ENCODE assay signal across 25 cellular contexts in the genomic region with DNA sequence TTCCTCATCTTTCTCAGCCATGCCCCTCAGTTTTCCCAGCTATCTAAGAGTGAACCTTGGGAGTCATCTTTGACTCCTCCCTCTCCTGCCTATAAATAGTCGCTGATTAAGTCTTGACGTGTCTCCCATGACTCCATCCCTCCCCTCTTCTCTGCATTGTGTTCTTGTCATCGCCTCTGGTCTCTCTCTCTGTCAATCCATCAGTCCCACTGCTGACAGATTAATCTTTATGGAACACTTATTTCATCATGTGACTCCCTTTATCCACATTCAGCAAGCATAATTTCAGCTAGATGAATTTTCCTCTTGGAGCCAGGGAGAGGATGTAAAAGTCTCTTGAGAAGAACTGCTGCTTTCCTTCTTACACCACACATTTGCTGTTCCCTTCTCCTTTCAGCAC. TPM values are rescaled to one million over a fixed set of nuclear protein-coding genes. Genes with fewer than 3 reads are reported as not detected.
A peak's percentile ranks its signal among the peaks of the same experiment; 100 is the strongest.
DNase-seq lines count a peak whose midpoint lies in the region; ATAC-seq, FAIRE-seq and TF ChIP-seq lines count a peak whose summit lies in the region.
"Had no signal": no experiment of that assay in that cellular context is flagged by ENCODE, and none has a peak within 500 bp of the region (broad histone marks: within the 10 kb centered on the region; RNA-seq: fewer than 3 reads in every experiment).

No MANE protein-coding gene starts in this region.

- no peak for TF ChIP-seq POLR2A in H54 (IDR thresholded peaks at IDR 0.05; ENCODE audit: low read depth, low read length)
- no peak for TF ChIP-seq POLR2A in vagina (IDR thresholded peaks at IDR 0.05)

- intact Hi-C loops in vagina (cut with DNase I): no loop called here

- H3K36me3 ChIP-seq in mesenchymal stem cell (ENCODE audit: control insufficient read depth in 1 of 2, insufficient read depth in 2 of 2, low read depth in 1 of 2, low read length in 2 of 2) (no peaks in the 10 kb centered on the region), vagina (no peaks in the 10 kb centered on the region)
- H3K36me3 ChIP-seq: ascending aorta, upper lobe of left lung had no signal

- peak; percentile 40 for DNase-seq in H54 (ENCODE audit: insufficient read length, low spot score)
- DNase-seq in RKO (ENCODE audit: low spot score): peak; percentile 58
- DNase-seq in fibroblast of mammary gland (ENCODE audit: low read depth): peak; percentile 51
- peak; percentile 56 for DNase-seq in mesenchymal stem cell
- DNase-seq in SW 1271 (lab: John Stamatoyannopoulos, UW): no peak
- DNase-seq in T-helper 2 cell: no peak
- DNase-seq in vagina (ENCODE audit: extremely low spot score in 2 of 2): no peak
- DNase-seq: activated naive CD4-positive, alpha-beta T cell treated with anti-CD3 and anti-CD28 coated beads, Interleukin-2, amount 10 ng/mL, durations not matched to agents 7 days and 5 days; activated T-cell treated with anti-CD3 and anti-CD28 coated beads, Interleukin-2, amount 50 U/mL, for 4 hours; AML-193; DND-41; kidney glomerular epithelial cell; NCI-H2029; NCI-H524 treated with DMSO at 0.1 percent for 48 hours; SJCRH30; small intestine; stimulated activated CD4-positive, alpha-beta T cell treated with anti-CD3 and anti-CD28 coated beads, Interleukin-4, amount 100 ng/mL, for 1 hour; stimulated activated naive CD8-positive, alpha-beta T cell treated with anti-CD3 and anti-CD28 coated beads, Interleukin-15, amount 100 ng/mL, for 72 hours; upper lobe of left lung had no signal

- no peak overlapping the region for H2BK15ac ChIP-seq in mesenchymal stem cell (ENCODE audit: low read depth, poor library complexity, severe bottlenecking)

- H2BK5ac ChIP-seq in mesenchymal stem cell (ENCODE audit: low read depth, low read length, poor library complexity, severe bottlenecking): no peak overlapping the region

- H3K9me3 ChIP-seq in mesenchymal stem cell (ENCODE audit: control insufficient read depth, low read length) (no peaks in the 10 kb centered on the region), vagina (no peaks in the 10 kb centered on the region)
- H3K9me3 ChIP-seq: ascending aorta, SJCRH30, upper lobe of left lung had no signal

- no peak overlapping the region for H2AFZ ChIP-seq in mesenchymal stem cell (ENCODE audit: low read depth, low read length)
- H2AFZ ChIP-seq: GM23338 had no signal

- no peak overlapping the region for H4K91ac ChIP-seq in mesenchymal stem cell (ENCODE audit: low read length)

- no peak overlapping the region for H3K27ac ChIP-seq in mesenchymal stem cell (ENCODE audit: low read length, poor library complexity, severe bottlenecking)
- no peak overlapping the region for H3K27ac ChIP-seq in vagina
- H3K27ac ChIP-seq: ascending aorta, SJCRH30, upper lobe of left lung had no signal

- WGBS in mesenchymal stem cell: 41% methylated on average over 3 of the region's 3 CpGs

- TF ChIP-seq CTCF in fibroblast of mammary gland (conservative IDR thresholded peaks at IDR 0.05; ENCODE audit: control insufficient read depth, insufficient read depth, low read depth, low read length): no peak
- TF ChIP-seq CTCF in vagina (IDR thresholded peaks at IDR 0.05): no peak

- H3K9ac ChIP-seq in mesenchymal stem cell (ENCODE audit: low read length): no peak overlapping the region

- no peak overlapping the region for H2BK12ac ChIP-seq in mesenchymal stem cell (ENCODE audit: low read length in 2 of 2)

- FAIRE-seq in H54 (lab: Jason Lieb, UNC): no peak
- FAIRE-seq: colon, endometrium, small intestine had no signal

- H3K4me1 ChIP-seq in mesenchymal stem cell (ENCODE audit: control insufficient read depth, insufficient read depth, low read depth, low read length) (no peaks in the 10 kb centered on the region), vagina (no peaks in the 10 kb centered on the region)
- H3K4me1 ChIP-seq: ascending aorta, upper lobe of left lung had no signal

- no peak overlapping the region for H4K8ac ChIP-seq in mesenchymal stem cell (ENCODE audit: low read length)

- H3K23ac ChIP-seq in mesenchymal stem cell (ENCODE audit: low read length in 2 of 2): no peak overlapping the region

- no peaks in the 10 kb centered on the region for H3K79me1 ChIP-seq in mesenchymal stem cell (replicated peaks; ENCODE audit: low read length, poor library complexity, severe bottlenecking)

- H2AK5ac ChIP-seq in mesenchymal stem cell (ENCODE audit: low read length, severe bottlenecking): no peak overlapping the region

- no peak overlapping the region for H3K4me2 ChIP-seq in mesenchymal stem cell (ENCODE audit: low read length, poor library complexity, severe bottlenecking)
- H3K4me2 ChIP-seq: GM23338 had no signal

- H3K18ac ChIP-seq in mesenchymal stem cell (ENCODE audit: low read depth in 1 of 2, low read length in 2 of 2): no peak overlapping the region

- no peak overlapping the region for H2BK120ac ChIP-seq in mesenchymal stem cell (ENCODE audit: low read depth, low read length)

- H3K4me3 ChIP-seq in fibroblast of mammary gland (ENCODE audit: control insufficient read depth, low read depth, low read length): no peak overlapping the region
- H3K4me3 ChIP-seq in mesenchymal stem cell (ENCODE audit: insufficient read depth in 1 of 2, low read depth in 1 of 2, low read length in 2 of 2): no peak overlapping the region
- H3K4me3 ChIP-seq in vagina: no peak overlapping the region
- H3K4me3 ChIP-seq: ascending aorta, GM23338, SJCRH30, upper lobe of left lung had no signal

- no peak overlapping the region for H3K14ac ChIP-seq in mesenchymal stem cell (ENCODE audit: low read length in 2 of 2)

- H3K27me3 ChIP-seq in mesenchymal stem cell (ENCODE audit: control insufficient read depth in 1 of 2, insufficient read depth in 1 of 2, low read length in 2 of 2): no peaks in the 10 kb centered on the region
- no peaks in the 10 kb centered on the region for H3K27me3 ChIP-seq in vagina
- H3K27me3 ChIP-seq: ascending aorta, SJCRH30, upper lobe of left lung had no signal

- H3K4ac ChIP-seq in mesenchymal stem cell (ENCODE audit: low read depth in 1 of 2, low read length in 2 of 2): no peak overlapping the region

- no peak for ATAC-seq in HG03378 (IDR thresholded peaks at IDR 0.05; ENCODE audit: unreplicated experiment)
- ATAC-seq: activated CD4-positive, CD25-positive, alpha-beta regulatory T cell treated with anti-CD3 and anti-CD28 coated beads, Interleukin-2, amount 50 U/mL, for 24 hours; activated T-cell treated with anti-CD3 and anti-CD28 coated beads, Interleukin-2, amount 50 U/mL, for 4 hours; GM23338; stimulated activated naive CD8-positive, alpha-beta T cell treated with anti-CD3 and anti-CD28 coated beads, Interleukin-15, amount 100 ng/mL, for 72 hours had no signal

RNA-seq across cellular contexts. Expression of a gene that starts 9.4 kb away (rescaled TPM):
- 153 TPM for polyA plus RNA-seq in mesenchymal stem cell (2013, experiment 1 of 2)
- 150 TPM for polyA plus RNA-seq in mesenchymal stem cell (2013, experiment 2 of 2)
- total RNA-seq in vagina: 5.2 TPM

Comparison
In these comparisons a context has a peak if more than half of its experiments do, and no peak if none do; other contexts are left out.
1. DNase-seq: peak in H54 (single experiment), RKO (single experiment), fibroblast of mammary gland (single experiment) and mesenchymal stem cell (single experiment); none in SW 1271 (0 of 2), T-helper 2 cell (0 of 5) and vagina (0 of 2).